ENCODE assay signal across 8 cellular contexts in genomic region chr5:110625376-110625999, GRCh38.
A peak's percentile ranks its signal among the peaks of the same experiment; 100 is the strongest.
DNase-seq lines count a peak whose midpoint lies in the region; ATAC-seq, FAIRE-seq and TF ChIP-seq lines count a peak whose summit lies in the region.

No MANE protein-coding gene starts in this region.

- peak; percentile 56 for ATAC-seq in SK-N-SH treated with all-trans-retinoic acid at 6 μM for 48 hours

- peak; percentile 77 for TF ChIP-seq CTCF in KMS-11 (conservative IDR thresholded peaks at IDR 0.05; ENCODE audit: low read depth, low read length)
- TF ChIP-seq CTCF in lower leg skin (IDR thresholded peaks at IDR 0.05) = no peak

- no peaks in the 10 kb centered on the region for H3K36me3 ChIP-seq in KMS-11 (ENCODE audit: insufficient read depth)

- H4K20me1 ChIP-seq in KMS-11 (ENCODE audit: insufficient read depth) = no peaks in the 10 kb centered on the region

- H3K27me3 ChIP-seq in KMS-11 (ENCODE audit: insufficient read depth, low read depth) = no peaks in the 10 kb centered on the region

- H2AFZ ChIP-seq in KMS-11 (ENCODE audit: low read depth) = no peak overlapping the region

- H3K4me3 ChIP-seq in KMS-11 (IDR thresholded peaks at IDR 0.05; ENCODE audit: insufficient read depth, low read depth, low read length) (no peak overlapping the region), lower leg skin (ENCODE audit: low read depth, poor library complexity, severe bottlenecking) (no peak overlapping the region)

- no peak overlapping the region for H3K9ac ChIP-seq in KMS-11

- H3K4me2 ChIP-seq in KMS-11 = no peak overlapping the region

- intact Hi-C loops in lower leg skin (cut with DNase I; ENCODE audit: low total_unique reads) = no loop called here

- peak; percentile 2 for DNase-seq in COLO829 (ENCODE audit: low spot score)
- peak; percentile 11 for DNase-seq in foreskin melanocyte
- DNase-seq in activated CD4-positive, alpha-beta T cell treated with anti-CD3 and anti-CD28 coated beads, Interleukin-2, amount 50 U/mL, for 1 hour = no peak
- DNase-seq in H54 (ENCODE audit: insufficient read length, low spot score) = no peak
- DNase-seq in lower leg skin (ENCODE audit: low spot score in 2 of 2) = no peak
- DNase-seq in islet precursor cell = no peak

- TF ChIP-seq POLR2A in H54 (IDR thresholded peaks at IDR 0.05; ENCODE audit: low read depth, low read length) (no peak), lower leg skin (IDR thresholded peaks at IDR 0.05) (no peak)

- 0 to 2% methylated on average over 2 of the region's 2 CpGs for WGBS in lower leg skin, 2 donors

- H3K79me2 ChIP-seq in KMS-11 (ENCODE audit: insufficient read depth, low read depth) = no peaks in the 10 kb centered on the region

- no peaks in the 10 kb centered on the region for H3K4me1 ChIP-seq in KMS-11 (ENCODE audit: low read depth, poor library complexity, severe bottlenecking)

- no peak for FAIRE-seq in H54 (lab: Jason Lieb, UNC)

- H3K27ac ChIP-seq in KMS-11 = no peak overlapping the region

TF ChIP-seq in SK-N-SH treated with all-trans-retinoic acid at 6 μM for 48 hours, 23 proteins besides CTCF, POLR2A, EP300 and RAD21:
- 0 out of 2 replicates have a peak, but pooled peaks have one; percentile 11 for TF ChIP-seq ISL1 (CRISPR knock-in tag; IDR thresholded peaks at IDR 0.05)
- TF ChIP-seq GLIS3 (CRISPR knock-in tag; IDR thresholded peaks at IDR 0.05) = no peak
- TF ChIP-seq TSHZ2 (CRISPR knock-in tag; IDR thresholded peaks at IDR 0.05) = no peak
- TF ChIP-seq OSR1 (CRISPR knock-in tag; IDR thresholded peaks at IDR 0.05) = no peak
- TF ChIP-seq ZFP3 (CRISPR knock-in tag; IDR thresholded peaks at IDR 0.05) = no peak
- no peak for TF ChIP-seq ARNTL (CRISPR knock-in tag; IDR thresholded peaks at IDR 0.05; ENCODE audit: borderline replicate concordance, low read depth)
- no peak for TF ChIP-seq CSRNP3 (CRISPR knock-in tag; IDR thresholded peaks at IDR 0.05)
- no peak for TF ChIP-seq ZC3H10 (CRISPR knock-in tag; IDR thresholded peaks at IDR 0.05)
- no peak for TF ChIP-seq CREB5 (CRISPR knock-in tag; IDR thresholded peaks at IDR 0.05; ENCODE audit: low read depth)
- TF ChIP-seq RARB (CRISPR knock-in tag; IDR thresholded peaks at IDR 0.05) = no peak
- 0 out of 2 replicates have a peak, but pooled peaks have one; percentile 50 for TF ChIP-seq TCF4 (CRISPR knock-in tag; IDR thresholded peaks at IDR 0.05; ENCODE audit: borderline replicate concordance)
TF ChIP-seq in SK-N-SH treated with all-trans-retinoic acid at 6 μM for 48 hours: peak in this region for 2.

Comparison
In these comparisons a context has a peak if more than half of its experiments do, and no peak if none do; other contexts are left out.
1. DNase-seq: peak in COLO829 (single experiment) and foreskin melanocyte (single experiment); none in activated CD4-positive, alpha-beta T cell treated with anti-CD3 and anti-CD28 coated beads, Interleukin-2, amount 50 U/mL, for 1 hour (single experiment), H54 (single experiment), lower leg skin (0 of 2) and islet precursor cell (single experiment).